14 cellular contexts compared by ENCODE assay signal in genomic region chr9:136361047-136361756, GRCh38. TPM values are rescaled to one million over a fixed set of nuclear protein-coding genes. Genes with fewer than 3 reads are reported as not detected.
DNase-seq lines count a peak whose midpoint lies in the region; ATAC-seq and TF ChIP-seq lines count a peak whose summit lies in the region.
"Had no signal": no experiment of that assay in that cellular context is flagged by ENCODE, and none has a peak within 500 bp of the region (broad histone marks: within the 10 kb centered on the region; RNA-seq: fewer than 3 reads in every experiment).

No MANE protein-coding gene starts in this region.

- no peak overlapping the region for H3K9ac ChIP-seq in rectal smooth muscle tissue (ENCODE audit: low read length)

- intact Hi-C loops in head of caudate nucleus (cut with DNase I): loop anchor here (5.0 kb wide), 2 partner anchors 41 to 49 kb away; partner anchors contain the start of gene SNAPC4

- H3K27me3 Mint-ChIP-seq in HFFc6 (ENCODE audit: insufficient read depth): peaks cover 24% of the 10 kb centered on the region
- H3K27me3 Mint-ChIP-seq: CD4-positive, alpha-beta T cell had no signal

- H3K36me3 ChIP-seq in rectal smooth muscle tissue (ENCODE audit: control insufficient read depth, insufficient read depth, low read length): no peaks in the 10 kb centered on the region

- H3K27ac Mint-ChIP-seq in HFFc6: peak overlapping the region; percentile 85
- H3K27ac Mint-ChIP-seq: CD4-positive, alpha-beta T cell had no signal

- peak overlapping the region; percentile 51; the same call in 1 of the 2 replicates for H3K4me3 Mint-ChIP-seq in HFFc6
- H3K4me3 Mint-ChIP-seq: CD4-positive, alpha-beta T cell had no signal

- no peaks in the 10 kb centered on the region for H3K27me3 ChIP-seq in rectal smooth muscle tissue (ENCODE audit: control insufficient read depth, insufficient read depth, low read length)

- peaks cover 27% of the 10 kb centered on the region for H3K4me1 ChIP-seq in rectal smooth muscle tissue (ENCODE audit: control insufficient read depth, insufficient read depth, low read length)

- ATAC-seq in GM21390 (IDR thresholded peaks at IDR 0.05; ENCODE audit: unreplicated experiment): no peak
- ATAC-seq in HG02759 (IDR thresholded peaks at IDR 0.05; ENCODE audit: unreplicated experiment): no peak

- H3K9me3 Mint-ChIP-seq in HFFc6: no peaks in the 10 kb centered on the region
- H3K9me3 Mint-ChIP-seq: CD4-positive, alpha-beta T cell had no signal

- H3K4me1 Mint-ChIP-seq in HFFc6 (ENCODE audit: low read depth): peaks cover 23% of the 10 kb centered on the region

- no peaks in the 10 kb centered on the region for H3K36me3 Mint-ChIP-seq in HFFc6 (ENCODE audit: low read depth)

- H3K27ac ChIP-seq in rectal smooth muscle tissue (ENCODE audit: low read depth, low read length): peak overlapping the region; percentile 81

- peak overlapping the region; percentile 44 for H3K4me3 ChIP-seq in rectal smooth muscle tissue (ENCODE audit: low read length)

- no peak for TF ChIP-seq CTCF in HFFc6 (IDR thresholded peaks at IDR 0.05)

- peak; percentile 52 for DNase-seq in AG20443 (ENCODE audit: low spot score)
- DNase-seq in HFFc6: no peak
- DNase-seq in fibroblast of gingiva (ENCODE audit: low read depth): peak; percentile 40
- DNase-seq in head of caudate nucleus: no peak
- DNase-seq in germinal center (ENCODE audit: low spot score): no peak
- DNase-seq: CD4-positive, alpha-beta T cell; KBM-7; NCI-H1436; NCI-H345; trophoblast cell had no signal

RNA-seq across cellular contexts. Expression of gene DNLZ, which starts 2.3 kb away (rescaled TPM):
- total RNA-seq in HFFc6 (2021; fragmentation: NEBNext Ultra II Directional; extraction: Animal tissue kit (Norgen Biotek cat#: 25700)): 10 to 100 TPM; 28.5 to 33.3 (median 30.4) TPM

RNA-seq across cellular contexts. Expression of gene CARD9, which starts 12.3 kb away (rescaled TPM):
- 10 to 100 TPM in 2 of 6 experiments, 1 to 10 TPM in 4; 2.9 to 19.0 (median 3.2) TPM for total RNA-seq in HFFc6 (2021; fragmentation: NEBNext Ultra II Directional; extraction: Animal tissue kit (Norgen Biotek cat#: 25700))
- total RNA-seq: SK-MEL-5 had no signal

RNA-seq across cellular contexts. Expression of gene GPSM1, which starts 33.9 kb away (rescaled TPM):
- 10 to 100 TPM; 50.9 to 60.2 (median 55.0) TPM for total RNA-seq in HFFc6 (2021; fragmentation: NEBNext Ultra II Directional; extraction: Animal tissue kit (Norgen Biotek cat#: 25700))

RNA-seq across cellular contexts. Expression of gene SNAPC4, which starts 38.8 kb away (rescaled TPM):
- 1 to 10 TPM; 6.2 to 9.4 (median 6.5) TPM for total RNA-seq in HFFc6 (2021; fragmentation: NEBNext Ultra II Directional; extraction: Animal tissue kit (Norgen Biotek cat#: 25700))

RNA-seq across cellular contexts. Expression of gene ENTR1, which starts 49.2 kb away (rescaled TPM):
- 10 to 100 TPM; 40.8 to 55.1 (median 43.7) TPM for total RNA-seq in HFFc6 (2021; fragmentation: NEBNext Ultra II Directional; extraction: Animal tissue kit (Norgen Biotek cat#: 25700))

Comparison
In these comparisons a context has a peak if more than half of its experiments do, and no peak if none do; other contexts are left out.
1. DNase-seq: peak in AG20443 (single experiment) and fibroblast of gingiva (single experiment); none in HFFc6 (single experiment), head of caudate nucleus (0 of 42) and germinal center (single experiment).